9 cellular contexts compared by ENCODE assay signal in genomic region chr9:127966416-127967150, GRCh38. TPM values are rescaled to one million over a fixed set of nuclear protein-coding genes. Genes with fewer than 3 reads are reported as not detected.
A peak's percentile ranks its signal among the peaks of the same experiment; 100 is the strongest.
DNase-seq lines count a peak whose midpoint lies in the region; FAIRE-seq and TF ChIP-seq lines count a peak whose summit lies in the region.
"Had no signal": no experiment of that assay in that cellular context is flagged by ENCODE, and none has a peak within 500 bp of the region (broad histone marks: within the 10 kb centered on the region; RNA-seq: fewer than 3 reads in every experiment).

No MANE protein-coding gene starts in this region.

- H3K27me3 ChIP-seq in astrocyte (ENCODE audit: insufficient read depth, low read length) (no peaks in the 10 kb centered on the region), muscle layer of colon (ENCODE audit: control insufficient read depth in 1 of 2, insufficient read depth in 2 of 2, low read length in 2 of 2) (no peaks in the 10 kb centered on the region)

- FAIRE-seq in astrocyte (lab: Jason Lieb, UNC), result no peak

- H3K4me1 Mint-ChIP-seq in astrocyte (ENCODE audit: low read depth, unreplicated experiment), result peaks cover 32% of the 10 kb centered on the region

- no peak overlapping the region for H3K4me2 ChIP-seq in astrocyte (ENCODE audit: low read length)

- H3K27me3 Mint-ChIP-seq in astrocyte (ENCODE audit: low read depth, unreplicated experiment), result no peaks in the 10 kb centered on the region

- no peaks in the 10 kb centered on the region for H3K9me3 ChIP-seq in astrocyte (ENCODE audit: insufficient read depth, low read depth, low read length)
- no peaks in the 10 kb centered on the region for H3K9me3 ChIP-seq in muscle layer of colon (ENCODE audit: low read length)

- H3K36me3 ChIP-seq in astrocyte (ENCODE audit: insufficient read depth, low read length), result no peaks in the 10 kb centered on the region
- H3K36me3 ChIP-seq in muscle layer of colon (ENCODE audit: insufficient read depth, low read length), result no peaks in the 10 kb centered on the region

- peaks cover 4% of the 10 kb centered on the region for H3K36me3 Mint-ChIP-seq in astrocyte (ENCODE audit: low read depth, unreplicated experiment)

- H3K4me1 ChIP-seq in astrocyte (ENCODE audit: insufficient read depth, low read length), result peaks cover 40% of the 10 kb centered on the region
- peaks cover 97% of the 10 kb centered on the region for H3K4me1 ChIP-seq in muscle layer of colon (ENCODE audit: insufficient read depth, low read length)

- H3K79me2 ChIP-seq in astrocyte (ENCODE audit: insufficient read depth, low read length), result peaks cover 73% of the 10 kb centered on the region

- DNase-seq in stimulated activated CD4-positive, alpha-beta T cell treated with anti-CD3 and anti-CD28 coated beads, Interleukin-15, amount 100 ng/mL, for 24 hours, result peak; percentile 9
- no peak for DNase-seq in stimulated activated CD4-positive, alpha-beta T cell treated with anti-CD3 and anti-CD28 coated beads, Interleukin-4, amount 100 ng/mL, for 4 hours
- DNase-seq in astrocyte (ENCODE audit: low read depth) (no peak), C1 segment of cervical spinal cord (lab: John Stamatoyannopoulos, UW) (no peak), AG20443 (ENCODE audit: low spot score) (no peak), T-helper 9 cell (no peak), occipital lobe (lab: John Stamatoyannopoulos, UW) (no peak)
- DNase-seq: stimulated activated CD4-positive, alpha-beta T cell treated with anti-CD3 and anti-CD28 coated beads, Interleukin-12 subunit alpha, Interleukin-12 subunit beta, amount 100 ng/mL, for 4 hours had no signal

- H3K4me3 Mint-ChIP-seq in astrocyte (ENCODE audit: unreplicated experiment), result no peak overlapping the region

- TF ChIP-seq CTCF in astrocyte (IDR thresholded peaks at IDR 0.05; ENCODE audit: insufficient read depth, low read depth, low read length), result no peak

- H4K20me1 ChIP-seq in astrocyte (ENCODE audit: insufficient read depth, low read length), result peaks cover 28% of the 10 kb centered on the region

- no peak overlapping the region for H3K4me3 ChIP-seq in astrocyte (ENCODE audit: insufficient read depth, low read depth, low read length)
- peak overlapping the region in 1 of 2 donors; percentile 7 for H3K4me3 ChIP-seq in muscle layer of colon (ENCODE audit: low read depth in 1 of 2, low read length in 2 of 2)

- peak overlapping the region; percentile 86 for H3K27ac ChIP-seq in astrocyte (ENCODE audit: low read depth, low read length)
- peak overlapping the region; percentile 94 for H3K27ac ChIP-seq in muscle layer of colon (ENCODE audit: low read depth, low read length)

- H3K9me3 Mint-ChIP-seq in astrocyte (ENCODE audit: unreplicated experiment), result peaks cover 2% of the 10 kb centered on the region

- no peak overlapping the region for H3K27ac Mint-ChIP-seq in astrocyte (ENCODE audit: unreplicated experiment)

- no peak overlapping the region for H2AFZ ChIP-seq in astrocyte (ENCODE audit: low read depth, low read length)

- H3K9ac ChIP-seq in astrocyte (ENCODE audit: low read length), result no peak overlapping the region
- peak overlapping the region; percentile 3 for H3K9ac ChIP-seq in muscle layer of colon (ENCODE audit: low read length)

RNA-seq across cellular contexts. Expression of gene EEIG1, which starts 14.2 kb away (rescaled TPM):
- 26.0 and 26.4 TPM in 2 replicates for total RNA-seq in astrocyte
- 2.7 TPM for total RNA-seq in occipital lobe

RNA-seq across cellular contexts. Expression of gene DPM2, which starts 28.9 kb away (rescaled TPM):
- total RNA-seq in astrocyte, result 32.7 and 34.3 TPM in 2 replicates
- total RNA-seq in occipital lobe, result 11.4 TPM

RNA-seq across cellular contexts. Expression of gene PIP5KL1, which starts 36.0 kb away (rescaled TPM):
- total RNA-seq in astrocyte, result 4.6 and 4.9 TPM in 2 replicates
- total RNA-seq in occipital lobe, result 1.4 TPM

RNA-seq across cellular contexts. Expression of gene ST6GALNAC4, which starts 49.7 kb away (rescaled TPM):
- total RNA-seq in astrocyte (14.5 and 21.7 TPM in 2 replicates), occipital lobe (10.5 TPM)
